9 cellular contexts compared by ENCODE assay signal in the genomic region with DNA sequence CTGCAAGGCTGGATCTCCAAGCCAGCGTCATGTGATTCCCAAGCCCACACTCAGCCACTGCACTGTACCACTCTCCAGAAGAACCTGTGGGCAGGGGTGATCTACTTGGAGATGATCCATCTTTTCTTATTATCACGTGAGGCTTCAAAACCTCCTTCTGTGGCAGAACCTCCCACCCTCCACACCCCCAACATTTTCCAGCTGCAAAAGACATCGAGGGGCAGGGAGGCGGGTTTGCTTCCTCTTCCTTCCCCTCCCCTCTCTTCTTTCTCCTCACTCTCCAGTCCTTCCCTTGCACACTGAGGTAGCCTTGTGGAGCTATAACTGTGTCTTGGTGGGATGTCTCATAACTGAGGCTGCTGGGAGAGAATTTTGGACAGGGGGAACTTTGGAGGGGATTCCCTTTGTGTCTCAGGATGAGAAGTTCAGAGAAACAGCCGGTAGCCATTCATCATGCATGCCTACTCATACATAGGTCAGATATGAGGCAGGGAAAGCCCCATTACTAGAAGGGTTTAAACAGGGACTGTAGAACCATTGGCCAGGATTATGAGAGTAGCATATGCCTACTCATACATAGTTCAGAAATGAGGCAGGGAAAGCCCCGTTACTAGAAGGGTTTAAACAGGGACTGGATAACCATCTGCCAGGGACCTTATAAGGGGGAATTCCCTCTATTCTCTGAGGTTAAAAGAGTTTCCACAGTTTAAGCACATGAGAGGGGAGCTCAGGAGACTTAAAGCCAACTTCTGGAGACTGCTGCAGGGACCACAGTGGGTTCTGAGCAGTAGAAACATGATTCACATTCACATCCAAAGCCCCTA.
DNase-seq lines count a peak whose midpoint lies in the region; ATAC-seq and TF ChIP-seq lines count a peak whose summit lies in the region.
"Had no signal": no experiment of that assay in that cellular context is flagged by ENCODE, and none has a peak within 500 bp of the region (broad histone marks: within the 10 kb centered on the region; RNA-seq: fewer than 3 reads in every experiment).

No MANE protein-coding gene starts in this region.

- H3K4me3 Mint-ChIP-seq in effector memory CD8-positive, alpha-beta T cell, result no peak overlapping the region

- peaks cover 6 to 13% of the 10 kb centered on the region in 2 donors for H3K36me3 Mint-ChIP-seq in activated naive CD4-positive, alpha-beta T cell treated with anti-CD3 and anti-CD28 coated beads, Interleukin-2, amount 50 U/mL, for 72 hours
- no peaks in the 10 kb centered on the region for H3K36me3 Mint-ChIP-seq in effector memory CD8-positive, alpha-beta T cell (ENCODE audit: insufficient read depth)

- peak; percentile 31 to 58 for DNase-seq in activated naive CD4-positive, alpha-beta T cell treated with anti-CD3 and anti-CD28 coated beads, Interleukin-2, amount 50 U/mL, for 72 hours (ENCODE audit: low spot score in 2 of 2)
- no peak for DNase-seq in activated naive CD4-positive, alpha-beta T cell treated with anti-CD3 and anti-CD28 coated beads, Interleukin-2, amount 50 U/mL, for 16 hours
- DNase-seq in OCI-LY7 (ENCODE audit: low spot score), result no peak
- DNase-seq in stimulated activated naive CD8-positive, alpha-beta T cell treated with anti-CD3 and anti-CD28 coated beads, Interleukin-15, Interleukin-2, amounts not matched to agents 100 U/mL and 50 U/mL, for 24 hours, result peak; percentile 26
- no peak for DNase-seq in effector memory CD8-positive, alpha-beta T cell
- DNase-seq in left cardiac atrium, result no peak
- DNase-seq in amygdala (lab: John Stamatoyannopoulos, UW), result no peak

- peaks cover 25 to 27% of the 10 kb centered on the region in 2 donors for H3K9me3 Mint-ChIP-seq in activated naive CD4-positive, alpha-beta T cell treated with anti-CD3 and anti-CD28 coated beads, Interleukin-2, amount 50 U/mL, for 72 hours
- peaks cover 0 to 6% of the 10 kb centered on the region in 2 donors for H3K9me3 Mint-ChIP-seq in effector memory CD8-positive, alpha-beta T cell

- POLR2A ChIA-PET in OCI-LY7 (lab: Charles Lee), result interaction anchor here (0.6 to 8.6 kb wide), 9 partner anchors 10 to 406 kb away, joined by 3 to 94 read pairs (median 4); no protein-coding TSS in a partner anchor

- H3K27me3 Mint-ChIP-seq in effector memory CD8-positive, alpha-beta T cell, result peaks cover 0 to 6% of the 10 kb centered on the region in 2 donors

- H3K9me2 ChIP-seq in OCI-LY7 (ENCODE audit: insufficient read depth, low read length), result no peaks in the 10 kb centered on the region

- BruUV-seq in OCI-LY7 (replicated peaks; lab: Mats Ljungman, UMichigan), result no TSS peak

- intact Hi-C loops in OCI-LY7 (cut with micrococcal nuclease; ENCODE audit: unreplicated experiment) (no loop called here), left cardiac atrium (cut with DNase I) (no loop called here)

- CTCF ChIA-PET in OCI-LY7 (lab: Charles Lee; ENCODE audit: unreplicated experiment), result interaction anchor here (0.6 to 1.7 kb wide), 3 partner anchors 19 to 149 kb away, joined by 3 to 4 read pairs (median 4); no protein-coding TSS in a partner anchor

- no peaks in the 10 kb centered on the region for H3K4me1 Mint-ChIP-seq in effector memory CD8-positive, alpha-beta T cell (ENCODE audit: low read depth in 2 of 2)

- 0 out of 2 replicates have a peak overlapping the region, but pooled peaks have one; percentile 12 for H3K4me2 ChIP-seq in OCI-LY7 (ENCODE audit: low read length)

- TF ChIP-seq CTCF in OCI-LY7 (conservative IDR thresholded peaks at IDR 0.05; ENCODE audit: low read length), result no peak

- H2AFZ ChIP-seq in OCI-LY7 (ENCODE audit: low read length), result no peak overlapping the region

- H3K79me2 ChIP-seq in OCI-LY7 (ENCODE audit: insufficient read depth, low read depth, low read length), result no peaks in the 10 kb centered on the region

- H4K20me1 ChIP-seq in OCI-LY7 (ENCODE audit: insufficient read depth, low read length), result no peaks in the 10 kb centered on the region

- H3K4me3 ChIP-seq in OCI-LY7 (ENCODE audit: low read depth, low read length, poor library complexity, severe bottlenecking), result no peak overlapping the region

- H3K9me3 ChIP-seq in OCI-LY7 (ENCODE audit: low read length), result no peaks in the 10 kb centered on the region

- no peaks in the 10 kb centered on the region for H3K36me3 ChIP-seq in OCI-LY7 (ENCODE audit: insufficient read depth, low read length)

- no peak overlapping the region for H3K27ac Mint-ChIP-seq in activated naive CD4-positive, alpha-beta T cell treated with anti-CD3 and anti-CD28 coated beads, Interleukin-2, amount 50 U/mL, for 72 hours
- no peak overlapping the region for H3K27ac Mint-ChIP-seq in effector memory CD8-positive, alpha-beta T cell

- H3K27ac ChIP-seq in OCI-LY7 (ENCODE audit: low read depth, low read length, poor library complexity, severe bottlenecking), result no peak overlapping the region
- H3K27ac ChIP-seq: C4-2B had no signal

- peaks cover 56% of the 10 kb centered on the region for H3K4me1 ChIP-seq in OCI-LY7 (ENCODE audit: insufficient read depth, low read length, poor library complexity, severe bottlenecking)

- ATAC-seq in activated naive CD4-positive, alpha-beta T cell treated with anti-CD3 and anti-CD28 coated beads, Interleukin-2, amount 50 U/mL, for 72 hours, result peak; percentile 98
- peak; percentile 76 for ATAC-seq in HG02763 (IDR thresholded peaks at IDR 0.05; ENCODE audit: unreplicated experiment)
- ATAC-seq in stimulated activated naive CD8-positive, alpha-beta T cell treated with anti-CD3 and anti-CD28 coated beads, Interleukin-15, Interleukin-2, amounts not matched to agents 100 U/mL and 50 U/mL, for 24 hours, result peak; percentile 96
- ATAC-seq in effector memory CD8-positive, alpha-beta T cell (replicated peaks), result no peak
- no peak for ATAC-seq in left cardiac atrium

Comparison
In these comparisons a context has a peak if more than half of its experiments do, and no peak if none do; other contexts are left out.
1. DNase-seq: peak in activated naive CD4-positive, alpha-beta T cell treated with anti-CD3 and anti-CD28 coated beads, Interleukin-2, amount 50 U/mL, for 72 hours (2 of 2) and stimulated activated naive CD8-positive, alpha-beta T cell treated with anti-CD3 and anti-CD28 coated beads, Interleukin-15, Interleukin-2, amounts not matched to agents 100 U/mL and 50 U/mL, for 24 hours (single experiment); none in activated naive CD4-positive, alpha-beta T cell treated with anti-CD3 and anti-CD28 coated beads, Interleukin-2, amount 50 U/mL, for 16 hours (single experiment), OCI-LY7 (single experiment), effector memory CD8-positive, alpha-beta T cell (0 of 3), left cardiac atrium (single experiment) and amygdala (0 of 56).
2. ATAC-seq: peak in activated naive CD4-positive, alpha-beta T cell treated with anti-CD3 and anti-CD28 coated beads, Interleukin-2, amount 50 U/mL, for 72 hours (2 of 2), HG02763 (single experiment) and stimulated activated naive CD8-positive, alpha-beta T cell treated with anti-CD3 and anti-CD28 coated beads, Interleukin-15, Interleukin-2, amounts not matched to agents 100 U/mL and 50 U/mL, for 24 hours (single experiment); none in effector memory CD8-positive, alpha-beta T cell (single experiment) and left cardiac atrium (0 of 2).